In genomic region chr22:38477515-38477914, GRCh38 we compare ENCODE assay signal across 26 cellular contexts. TPM values are rescaled to one million over a fixed set of nuclear protein-coding genes. Genes with fewer than 3 reads are reported as not detected.
DNase-seq lines count a peak whose midpoint lies in the region; ATAC-seq, FAIRE-seq and TF ChIP-seq lines count a peak whose summit lies in the region.
"Had no signal": no experiment of that assay in that cellular context is flagged by ENCODE, and none has a peak within 500 bp of the region (broad histone marks: within the 10 kb centered on the region; RNA-seq: fewer than 3 reads in every experiment).

No MANE protein-coding gene starts in this region.

- H3K4me1 Mint-ChIP-seq in CD4-positive, alpha-beta T cell (ENCODE audit: low read depth), result peaks cover 5% of the 10 kb centered on the region
- peaks cover 35% of the 10 kb centered on the region for H3K4me1 Mint-ChIP-seq in chondrocyte (ENCODE audit: low read depth)
- H3K4me1 Mint-ChIP-seq in natural killer cell treated with Interleukin-12 subunit alpha and Interleukin-12 subunit beta and Interleukin-15 and Interleukin-18, amount 100 ng/mL, for 72 hours (ENCODE audit: low read depth in 2 of 2), result peaks cover 0 to 6% of the 10 kb centered on the region in 2 donors

- CTCF ChIA-PET in CD4-positive, alpha-beta T cell (lab: Charles Lee), result no interaction called here

- peak; percentile 14 for FAIRE-seq in GM12892 (lab: Jason Lieb, UNC)
- FAIRE-seq: endothelial cell of umbilical vein had no signal

- intact Hi-C loops in CD4-positive, alpha-beta T cell (cut with DNase I, micrococcal nuclease), result no loop called here

- H3K27ac Mint-ChIP-seq in CD4-positive, alpha-beta T cell, result peak overlapping the region; percentile 62
- peak overlapping the region; percentile 50 for H3K27ac Mint-ChIP-seq in chondrocyte (ENCODE audit: unreplicated experiment)
- H3K27ac Mint-ChIP-seq in natural killer cell treated with Interleukin-12 subunit alpha and Interleukin-12 subunit beta and Interleukin-15 and Interleukin-18, amount 100 ng/mL, for 72 hours, result peak overlapping the region; percentile 8 to 73

- no peak overlapping the region for H3K4me3 Mint-ChIP-seq in CD4-positive, alpha-beta T cell
- no peak overlapping the region for H3K4me3 Mint-ChIP-seq in chondrocyte (ENCODE audit: unreplicated experiment)
- no peak overlapping the region for H3K4me3 Mint-ChIP-seq in natural killer cell treated with Interleukin-12 subunit alpha and Interleukin-12 subunit beta and Interleukin-15 and Interleukin-18, amount 100 ng/mL, for 72 hours
- H3K4me3 Mint-ChIP-seq: immature natural killer cell had no signal

- no peak for TF ChIP-seq POLR2A in GM12892 (IDR thresholded peaks at IDR 0.05; ENCODE audit: low read depth, low read length)

- H3K27ac ChIP-seq in CD4-positive, alpha-beta T cell (ENCODE audit: low read depth, low read length), result no peak overlapping the region
- H3K27ac ChIP-seq: breast epithelium, GM23248, Peyer's patch, transverse colon, VCaP had no signal

- ATAC-seq in CD4-positive, alpha-beta T cell (ENCODE audit: poor library complexity), result no peak
- ATAC-seq in natural killer cell treated with Interleukin-12 subunit alpha and Interleukin-12 subunit beta and Interleukin-15 and Interleukin-18, amount 100 ng/mL, for 72 hours, result no peak
- ATAC-seq: mucosa of descending colon had no signal

- DNase-seq in CD4-positive, alpha-beta T cell, result no peak
- no peak for DNase-seq in GM12892 (ENCODE audit: insufficient read length)
- no peak for DNase-seq in chondrocyte (ENCODE audit: low spot score)
- DNase-seq in natural killer cell treated with Interleukin-12 subunit alpha and Interleukin-12 subunit beta and Interleukin-15 and Interleukin-18, amount 100 ng/mL, for 72 hours (ENCODE audit: low spot score), result no peak
- no peak for DNase-seq in NOMO-1 (lab: John Stamatoyannopoulos, UW; ENCODE audit: unreplicated experiment in 2 of 2)
- DNase-seq in activated CD4-positive, alpha-beta T cell treated with anti-CD3 and anti-CD28 coated beads for 1 hour, result no peak
- DNase-seq in stimulated activated CD4-positive, alpha-beta T cell treated with anti-CD3 and anti-CD28 coated beads, Interleukin-4, amount 100 ng/mL, for 24 hours, result no peak
- DNase-seq in SKM-1 treated with dmso at 0.1 percent for 144 hours (lab: John Stamatoyannopoulos, UW; ENCODE audit: unreplicated experiment), result no peak
- DNase-seq: activated gamma-delta T cell, dermis blood vessel endothelial cell, GM23248, immature natural killer cell, mucosa of descending colon, NCI-H2107, NCI-H510A treated with DMSO at 0.1 percent for 48 hours, occipital lobe, retina, T-helper 2 cell, transverse colon had no signal

- H3K27me3 ChIP-seq in CD4-positive, alpha-beta T cell (ENCODE audit: control insufficient read depth, insufficient read depth, low read length), result no peaks in the 10 kb centered on the region
- H3K27me3 ChIP-seq: breast epithelium, Peyer's patch, transverse colon had no signal

- TF ChIP-seq CTCF in CD4-positive, alpha-beta T cell (IDR thresholded peaks at IDR 0.05), result no peak
- no peak for TF ChIP-seq CTCF in chondrocyte (IDR thresholded peaks at IDR 0.05)

- H3K27me3 Mint-ChIP-seq in CD4-positive, alpha-beta T cell, result no peaks in the 10 kb centered on the region
- H3K27me3 Mint-ChIP-seq in chondrocyte (ENCODE audit: low read depth), result no peaks in the 10 kb centered on the region
- H3K27me3 Mint-ChIP-seq in natural killer cell treated with Interleukin-12 subunit alpha and Interleukin-12 subunit beta and Interleukin-15 and Interleukin-18, amount 100 ng/mL, for 72 hours, result no peaks in the 10 kb centered on the region

- H3K36me3 Mint-ChIP-seq in CD4-positive, alpha-beta T cell (ENCODE audit: low read depth), result peaks cover 18% of the 10 kb centered on the region
- H3K36me3 Mint-ChIP-seq in chondrocyte (ENCODE audit: low read depth), result peaks cover 25% of the 10 kb centered on the region
- H3K36me3 Mint-ChIP-seq in natural killer cell treated with Interleukin-12 subunit alpha and Interleukin-12 subunit beta and Interleukin-15 and Interleukin-18, amount 100 ng/mL, for 72 hours, result peaks cover 17% of the 10 kb centered on the region

- H3K9me3 ChIP-seq in CD4-positive, alpha-beta T cell (ENCODE audit: control insufficient read depth, low read length), result no peaks in the 10 kb centered on the region
- H3K9me3 ChIP-seq: breast epithelium, mucosa of descending colon, Peyer's patch, transverse colon had no signal

- H3K9me3 Mint-ChIP-seq in CD4-positive, alpha-beta T cell, result no peaks in the 10 kb centered on the region
- no peaks in the 10 kb centered on the region for H3K9me3 Mint-ChIP-seq in chondrocyte (ENCODE audit: low read depth)
- H3K9me3 Mint-ChIP-seq in natural killer cell treated with Interleukin-12 subunit alpha and Interleukin-12 subunit beta and Interleukin-15 and Interleukin-18, amount 100 ng/mL, for 72 hours, result no peaks in the 10 kb centered on the region
- H3K9me3 Mint-ChIP-seq: immature natural killer cell had no signal

- POLR2A ChIA-PET in CD4-positive, alpha-beta T cell (lab: Charles Lee), result interaction anchor here (0.7 to 1.0 kb wide), 3 partner anchors 11 to 228 kb away, joined by 3 read pairs; partner anchors contain the start of gene GTPBP1

RNA-seq across cellular contexts. Expression of gene KDELR3, which starts 9.6 kb away (rescaled TPM):
- not detected for total RNA-seq in CD4-positive, alpha-beta T cell
- 0.34 TPM for polyA plus RNA-seq in GM12892 (2012; ENCODE audit: missing spikeins)
- 127 to 137 TPM (median 134 TPM) in 3 replicates for total RNA-seq in chondrocyte
- under 1 TPM; 0.26 to 0.92 TPM for total RNA-seq in natural killer cell treated with Interleukin-12 subunit alpha and Interleukin-12 subunit beta and Interleukin-15 and Interleukin-18, amount 100 ng/mL, for 72 hours

RNA-seq across cellular contexts. Expression of gene KCNJ4, which starts 22.5 kb away (rescaled TPM):
- not detected for total RNA-seq in CD4-positive, alpha-beta T cell
- polyA plus RNA-seq in GM12892 (2012; ENCODE audit: missing spikeins), result not detected
- total RNA-seq in chondrocyte, result 0.27 to 0.33 TPM (median 0.27 TPM) in 3 replicates
- total RNA-seq in natural killer cell treated with Interleukin-12 subunit alpha and Interleukin-12 subunit beta and Interleukin-15 and Interleukin-18, amount 100 ng/mL, for 72 hours, result not detected
- total RNA-seq: breast epithelium, dermis blood vessel endothelial cell, endothelial cell of umbilical vein, fibroblast of villous mesenchyme, GM23248, mucosa of descending colon, Peyer's patch, transverse colon had no signal
- polyA plus RNA-seq: adipose tissue, endothelial cell of umbilical vein, GM23248, immature natural killer cell, liver had no signal

RNA-seq across cellular contexts. Expression of gene DDX17, which starts 28.6 kb away (rescaled TPM):
- total RNA-seq in CD4-positive, alpha-beta T cell, result 100 to 1,000 TPM; 454 to 462 TPM
- 218 TPM for polyA plus RNA-seq in GM12892 (2012; ENCODE audit: missing spikeins)
- total RNA-seq in chondrocyte, result 306 to 362 TPM (median 321 TPM) in 3 replicates
- total RNA-seq in natural killer cell treated with Interleukin-12 subunit alpha and Interleukin-12 subunit beta and Interleukin-15 and Interleukin-18, amount 100 ng/mL, for 72 hours, result 100 to 1,000 TPM; 368 to 422 TPM

Comparison
In these comparisons a context has a peak if more than half of its experiments do, and no peak if none do; other contexts are left out.
1. RNA of gene KDELR3, which starts 9.6 kb away (total RNA-seq): 127 to 137 TPM in chondrocyte; 0.26 to 0.92 TPM in natural killer cell treated with Interleukin-12 subunit alpha and Interleukin-12 subunit beta and Interleukin-15 and Interleukin-18, amount 100 ng/mL, for 72 hours and not detected in CD4-positive, alpha-beta T cell; every median in the first group is over 10 times any median in the second.
2. Peak in every context shown above with its lines, with median percentiles within 50 percentile points of each other: H3K27ac Mint-ChIP-seq.